In genomic region chr16:28924762-28925385, GRCh38 we compare ENCODE assay signal across 8 cellular contexts. TPM values are rescaled to one million over a fixed set of nuclear protein-coding genes. Genes with fewer than 3 reads are reported as not detected.
DNase-seq lines count a peak whose midpoint lies in the region; ATAC-seq and TF ChIP-seq lines count a peak whose summit lies in the region.

Gene RABEP2 (minus strand): TSS chr16:28925238. CDS start chr16:28925163, 75 bp downstream.

- peak within 1 kb of the TSS; percentile 93 for H3K27ac ChIP-seq in muscle layer of colon (ENCODE audit: low read depth, low read length)

- H3K4me1 ChIP-seq in muscle layer of colon (ENCODE audit: insufficient read depth, low read length), result peaks cover 6% of the 10 kb centered on the region

- H3K9ac ChIP-seq in muscle layer of colon (ENCODE audit: low read length), result peak within 1 kb of the TSS; percentile 99

- ATAC-seq in GM21737 (IDR thresholded peaks at IDR 0.05; ENCODE audit: unreplicated experiment) (peak; percentile 58), esophagus mucosa (peak; percentile 97)

- H3K4me3 ChIP-seq in muscle layer of colon (ENCODE audit: low read depth in 1 of 2, low read length in 2 of 2), result peak within 1 kb of the TSS; percentile 60 to 82

- peak; percentile 96 for DNase-seq in DMS153 treated with DMSO at 0.1 percent for 48 hours (lab: John Stamatoyannopoulos, UW; ENCODE audit: unreplicated experiment)
- peak; percentile 86 for DNase-seq in KG1 (lab: John Stamatoyannopoulos, UW)
- DNase-seq in activated T-cell treated with anti-CD3 and anti-CD28 coated beads, Interleukin-2, amount 50 U/mL, for 48 hours, result peak; percentile 99
- peak; percentile 96 for DNase-seq in stimulated activated CD8-positive, alpha-beta memory T cell treated with anti-CD3 and anti-CD28 coated beads, Interleukin-7, amount 100 ng/mL, for 24 hours (ENCODE audit: low read depth)

- no peaks in the 10 kb centered on the region for H3K27me3 ChIP-seq in muscle layer of colon (ENCODE audit: control insufficient read depth in 1 of 2, insufficient read depth in 2 of 2, low read length in 2 of 2)

- no peaks in the 10 kb centered on the region for H3K9me3 ChIP-seq in muscle layer of colon (ENCODE audit: low read length)

- H3K36me3 ChIP-seq in muscle layer of colon (ENCODE audit: insufficient read depth, low read length), result no peaks in the 10 kb centered on the region

TF ChIP-seq in PFSK-1, 5 proteins besides CTCF, POLR2A, EP300 and RAD21:
- peak; percentile 12; the same call in 1 of the 2 replicates for TF ChIP-seq POLR2AphosphoS5 (IDR thresholded peaks at IDR 0.05; ENCODE audit: low read depth, low read length)
- TF ChIP-seq REST (IDR thresholded peaks at IDR 0.05; ENCODE audit: insufficient read depth in 1 of 2, low read depth in 2 of 2, low read length in 2 of 2), result no peak
- TF ChIP-seq FOXP2 (optimal IDR thresholded peaks at IDR 0.05; ENCODE audit: borderline replicate concordance, extremely low read depth, extremely low read length, insufficient read depth), result peak; percentile 10
TF ChIP-seq in PFSK-1: peak in this region for 2.

RNA-seq across cellular contexts. Expression of gene RABEP2, which starts in this region (rescaled TPM):
- polyA plus RNA-seq in PFSK-1 (2012; ENCODE audit: insufficient read length, low read depth), result 13.2 TPM
- 15.8 TPM for total RNA-seq in esophagus mucosa

Comparison
In these comparisons a context has a peak if more than half of its experiments do, and no peak if none do; other contexts are left out.
1. Peak in every context shown above with its lines: DNase-seq, ATAC-seq, H3K4me3 ChIP-seq and H3K27ac ChIP-seq.